Comparison of ENCODE assay signal across 8 cellular contexts in the genomic region with DNA sequence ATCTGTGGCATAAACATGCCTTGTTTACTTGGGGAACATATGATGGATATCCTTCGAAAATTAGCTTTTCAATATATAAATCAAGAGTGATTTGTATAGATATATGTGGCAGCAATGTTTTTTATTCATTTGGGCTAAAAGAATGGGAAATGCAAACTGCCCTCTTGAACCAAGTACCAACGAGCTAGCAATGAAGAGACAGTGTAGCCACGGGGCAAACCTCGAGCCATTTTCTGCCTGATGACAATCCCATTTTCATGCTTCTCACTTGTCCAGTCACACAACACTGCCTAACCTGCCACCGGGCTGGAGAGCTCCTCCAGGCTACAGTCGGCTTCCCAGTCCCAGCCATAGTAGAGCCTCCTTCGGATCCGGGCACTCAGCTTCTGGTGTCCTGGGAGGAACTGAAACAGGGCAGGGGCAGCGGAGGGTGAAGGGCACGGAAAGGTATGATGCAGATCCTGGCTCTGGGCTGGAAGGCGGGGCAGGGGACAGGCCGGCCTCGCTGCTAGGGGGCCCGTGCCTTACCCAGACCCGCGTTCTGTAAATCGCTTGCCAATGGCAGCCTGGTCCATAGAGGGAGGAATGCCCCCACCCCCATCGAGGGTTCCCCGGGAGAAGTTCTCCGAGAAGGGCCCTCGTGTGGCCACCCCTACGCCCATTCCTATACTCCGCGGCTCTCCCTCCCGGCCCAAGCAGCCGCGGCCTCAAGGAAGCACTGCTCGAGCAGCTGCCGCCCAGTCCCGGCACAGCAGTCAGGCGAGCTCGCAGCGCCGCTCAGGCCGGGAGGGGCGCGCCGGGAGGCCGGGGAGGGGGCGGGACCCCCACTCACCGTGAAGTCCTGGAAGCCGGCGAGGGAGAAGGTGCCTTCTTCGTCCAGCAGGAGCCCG. TPM values are rescaled to one million over a fixed set of nuclear protein-coding genes. Genes with fewer than 3 reads are reported as not detected.
DNase-seq lines count a peak whose midpoint lies in the region; ATAC-seq and TF ChIP-seq lines count a peak whose summit lies in the region.

No MANE protein-coding gene starts in this region.

- H3K4me1 ChIP-seq in BLaER1 = peaks cover 42% of the 10 kb centered on the region
- H3K4me1 ChIP-seq in RWPE2 (ENCODE audit: insufficient read depth, poor library complexity, severe bottlenecking) = no peaks in the 10 kb centered on the region
- H3K4me1 ChIP-seq in breast epithelium = peaks cover 0 to 19% of the 10 kb centered on the region in 2 donors
- H3K4me1 ChIP-seq in spleen = peaks cover 23 to 86% (median 54%) of the 10 kb centered on the region in 6 donors

- intact Hi-C loops in breast epithelium (cut with DNase I; ENCODE audit: low total_unique reads) = loop anchor here (10.0 kb wide), 1 partner anchor 509 kb away; no protein-coding TSS in a partner anchor
- intact Hi-C loops in spleen (cut with DNase I; ENCODE audit: low total_unique reads) = no loop called here

- peak; percentile 15 for ATAC-seq in GM19025 (IDR thresholded peaks at IDR 0.05; ENCODE audit: low read depth, unreplicated experiment)
- peak; percentile 28 for ATAC-seq in HG03175 (IDR thresholded peaks at IDR 0.05; ENCODE audit: unreplicated experiment)
- peak; percentile 56 for ATAC-seq in RWPE2 (ENCODE audit: low read depth)

- TF ChIP-seq POLR2A in breast epithelium (IDR thresholded peaks at IDR 0.05) = no peak
- TF ChIP-seq POLR2A in spleen (IDR thresholded peaks at IDR 0.05) = no peak

- H3K36me3 ChIP-seq in BLaER1 = peaks cover 62% of the 10 kb centered on the region
- H3K36me3 ChIP-seq in RWPE2 (ENCODE audit: low read depth) = peaks cover 42% of the 10 kb centered on the region
- no peaks in the 10 kb centered on the region for H3K36me3 ChIP-seq in breast epithelium
- H3K36me3 ChIP-seq in spleen = peaks cover 0 to 65% (median 54%) of the 10 kb centered on the region in 6 donors

- H4K20me1 ChIP-seq in BLaER1 = peaks cover 32% of the 10 kb centered on the region; the same call in 1 of the 2 replicates

- peak overlapping the region; percentile 89 for H3K9ac ChIP-seq in BLaER1

- peak overlapping the region; percentile 91 for H3K4me2 ChIP-seq in BLaER1

- no peak for DNase-seq in RWPE2 (ENCODE audit: low spot score)
- DNase-seq in breast epithelium (ENCODE audit: low spot score in 2 of 2) = peak; percentile 35 to 58
- peak; percentile 43 for DNase-seq in iris pigment epithelial cell (ENCODE audit: low read depth)
- DNase-seq in spleen = peak; percentile 93
- no peak for DNase-seq in cerebellar nuclear complex (lab: John Stamatoyannopoulos, UW)

- H3K27ac ChIP-seq in BLaER1 = peak overlapping the region; percentile 86
- H3K27ac ChIP-seq in RWPE2 (ENCODE audit: poor library complexity, severe bottlenecking) = peak overlapping the region; percentile 91
- peak overlapping the region; percentile 97 to 99 for H3K27ac ChIP-seq in breast epithelium
- peak overlapping the region; percentile 95 to 100 (median 99) for H3K27ac ChIP-seq in spleen

- H3K4me3 ChIP-seq in BLaER1 (peak overlapping the region; percentile 89), RWPE2 (ENCODE audit: severe bottlenecking) (peak overlapping the region; percentile 81), breast epithelium (peak overlapping the region; percentile 77 to 92 (median 90)), spleen (peak overlapping the region; percentile 59 to 95 (median 89))

- TF ChIP-seq CTCF in RWPE2 (IDR thresholded peaks at IDR 0.05; ENCODE audit: poor library complexity, severe bottlenecking) (no peak), breast epithelium (IDR thresholded peaks at IDR 0.05) (no peak), spleen (IDR thresholded peaks at IDR 0.05 in 8 of 11, conservative IDR thresholded peaks at IDR 0.05 in 3 of 11) (peak in 2 of 11 experiments; percentile 4 to 45)

- 2 to 3% (median 3%) methylated on average over 30 to 45 of the region's 45 CpGs for WGBS in spleen, 5 donors

- H3K27me3 ChIP-seq in BLaER1 = no peaks in the 10 kb centered on the region
- H3K27me3 ChIP-seq in RWPE2 (ENCODE audit: insufficient read depth, poor library complexity, severe bottlenecking) = no peaks in the 10 kb centered on the region
- no peaks in the 10 kb centered on the region for H3K27me3 ChIP-seq in breast epithelium
- no peaks in the 10 kb centered on the region for H3K27me3 ChIP-seq in spleen (replicated peaks in 1 of 7)

- H3K9me3 ChIP-seq in BLaER1 (no peaks in the 10 kb centered on the region), RWPE2 (ENCODE audit: severe bottlenecking) (no peaks in the 10 kb centered on the region), breast epithelium (no peaks in the 10 kb centered on the region), spleen (no peaks in the 10 kb centered on the region)

RNA-seq across cellular contexts. Expression of a gene that starts 0.6 kb away (rescaled TPM):
- total RNA-seq in breast epithelium (10 to 100 TPM; 37.0 to 60.3 (median 37.2) TPM), spleen (10 to 100 TPM; 51.3 to 80.8 (median 66.4) TPM)
- polyA plus RNA-seq in spleen = 10 to 100 TPM; 53.5 to 65.2 (median 65.2) TPM

RNA-seq across cellular contexts. Expression of a gene that starts 1.9 kb away (rescaled TPM):
- 10 to 100 TPM; 58.7 to 79.7 (median 66.3) TPM for total RNA-seq in breast epithelium
- 100 to 1,000 TPM in 2 of 7 donors, 10 to 100 TPM in 5; 51.5 to 101 (median 76.3) TPM for total RNA-seq in spleen
- polyA plus RNA-seq in spleen = 10 to 100 TPM; 30.0 to 47.2 (median 32.8) TPM

RNA-seq across cellular contexts. Expression of a gene that starts 6.3 kb away (rescaled TPM):
- total RNA-seq in breast epithelium = 1 to 10 TPM in 2 of 3 donors, under 1 TPM in 1; 0.48 to 3.4 (median 2.0) TPM
- 1 to 10 TPM; 1.5 to 5.0 (median 3.5) TPM for total RNA-seq in spleen
- 1 to 10 TPM; 1.2 to 2.2 (median 1.3) TPM for polyA plus RNA-seq in spleen

RNA-seq across cellular contexts. Expression of a gene that starts 15.6 kb away (rescaled TPM):
- total RNA-seq in breast epithelium (10 to 100 TPM; 13.4 to 19.8 (median 17.6) TPM), spleen (10 to 100 TPM; 13.3 to 25.9 (median 16.6) TPM)
- polyA plus RNA-seq in spleen = 1 to 10 TPM; 5.5 to 7.9 (median 7.8) TPM

RNA-seq across cellular contexts. Expression of a gene that starts 30.4 kb away (rescaled TPM):
- total RNA-seq in breast epithelium (10 to 100 TPM; 43.6 to 52.0 (median 45.0) TPM), spleen (10 to 100 TPM; 46.3 to 77.7 (median 49.8) TPM)
- polyA plus RNA-seq in spleen = 10 to 100 TPM; 39.4 to 63.6 (median 55.0) TPM

Comparison
In these comparisons a context has a peak if more than half of its experiments do, and no peak if none do; other contexts are left out.
1. DNase-seq: peak in breast epithelium (2 of 2), iris pigment epithelial cell (single experiment) and spleen (single experiment); none in RWPE2 (single experiment) and cerebellar nuclear complex (0 of 2).
2. Peak in every context shown above with its lines, with median percentiles within 50 percentile points of each other: H3K27ac ChIP-seq, H3K4me3 ChIP-seq and ATAC-seq.